8 cellular contexts compared by ENCODE assay signal in genomic region chr11:71080239-71081097, GRCh38.
DNase-seq lines count a peak whose midpoint lies in the region; ATAC-seq and TF ChIP-seq lines count a peak whose summit lies in the region.

No MANE protein-coding gene starts in this region.

- no peak overlapping the region for H3K4me3 ChIP-seq in LNCaP clone FGC (ENCODE audit: low read depth, low read length)
- no peak overlapping the region for H3K4me3 ChIP-seq in astrocyte of the cerebellum (ENCODE audit: low read depth, low read length)

- in situ Hi-C loops in astrocyte of the cerebellum (cut with HindIII; ENCODE audit: low sequenced_read_pairs) = no loop called here

- DNase-seq in GDM1 (lab: John Stamatoyannopoulos, UW) = peak; percentile 79
- peak; percentile 61 for DNase-seq in LNCaP clone FGC (ENCODE audit: low read depth)
- peak; percentile 97 for DNase-seq in OCI-M1 (lab: John Stamatoyannopoulos, UW)
- peak; percentile 34 for DNase-seq in astrocyte of the cerebellum (ENCODE audit: low read depth)
- peak; percentile 88 for DNase-seq in inferior parietal cortex (ENCODE audit: extremely low spot score)
- DNase-seq in stimulated activated CD4-positive, alpha-beta T cell treated with anti-CD3 and anti-CD28 coated beads, Interleukin-2, amount 100 ng/mL, for 24 hours = peak; percentile 38 to 70

- TF ChIP-seq CTCF in LNCaP clone FGC (IDR thresholded peaks at IDR 0.05; ENCODE audit: control insufficient read depth, extremely low read depth, insufficient read depth) (peak; percentile 99), astrocyte of the cerebellum (IDR thresholded peaks at IDR 0.05; ENCODE audit: low read depth, low read length, missing control alignments) (peak; percentile 68)

- ATAC-seq in HG03045 (IDR thresholded peaks at IDR 0.05; ENCODE audit: unreplicated experiment) (no peak), GM19463 (IDR thresholded peaks at IDR 0.05; ENCODE audit: unreplicated experiment) (no peak)

Comparison
In these comparisons a context has a peak if more than half of its experiments do, and no peak if none do; other contexts are left out.
1. DNase-seq: peak in every context shown above with its lines; median percentile 97 in OCI-M1; 88 in inferior parietal cortex; 79 in GDM1; 61 in LNCaP clone FGC; 54 in stimulated activated CD4-positive, alpha-beta T cell treated with anti-CD3 and anti-CD28 coated beads, Interleukin-2, amount 100 ng/mL, for 24 hours; 34 in astrocyte of the cerebellum.